Comparison of ENCODE assay signal across 17 cellular contexts in the genomic region with DNA sequence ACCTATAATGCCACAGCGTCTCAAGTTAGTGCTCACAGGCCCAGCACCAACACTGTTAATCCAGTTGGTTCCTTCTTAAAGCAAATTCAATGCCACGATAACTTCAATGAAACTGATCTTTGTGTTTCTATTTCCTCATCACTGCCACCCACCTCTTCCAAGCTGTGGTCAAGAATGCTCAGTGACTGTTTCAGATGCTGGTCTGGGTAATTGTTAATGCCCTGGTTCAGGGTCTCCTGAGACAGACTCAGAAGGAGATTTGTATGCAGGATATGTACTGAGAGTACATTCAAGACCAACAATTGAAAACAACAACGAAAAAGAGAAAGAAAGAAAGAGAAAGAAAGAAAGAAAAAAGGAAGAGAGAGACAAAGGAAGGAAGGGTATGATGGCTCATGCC.
A peak's percentile ranks its signal among the peaks of the same experiment; 100 is the strongest.
DNase-seq lines count a peak whose midpoint lies in the region; ATAC-seq lines count a peak whose summit lies in the region.
"Had no signal": no experiment of that assay in that cellular context is flagged by ENCODE, and none has a peak within 500 bp of the region (broad histone marks: within the 10 kb centered on the region; RNA-seq: fewer than 3 reads in every experiment).

No MANE protein-coding gene starts in this region.

- no peak for DNase-seq in naive B cell
- DNase-seq in Karpas-422 = no peak
- no peak for DNase-seq in NCI-H82 (lab: John Stamatoyannopoulos, UW)
- no peak for DNase-seq in caudate nucleus (lab: John Stamatoyannopoulos, UW)
- DNase-seq: ACHN, DND-41, H9, NCI-H1105, NCI-H1694, NCI-H2081 treated with DMSO at 0.1 percent for 48 hours, NCI-H510A, NCI-H748 treated with DMSO at 0.1 percent for 48 hours, OCI-M1, Right ventricle myocardium superior had no signal

- no peaks in the 10 kb centered on the region for H3K36me3 Mint-ChIP-seq in naive B cell

- no peaks in the 10 kb centered on the region for H3K4me1 ChIP-seq in Karpas-422 (ENCODE audit: low read length)

- H3K4me3 ChIP-seq in Karpas-422 (ENCODE audit: low read length) = no peak overlapping the region

- H3K9ac ChIP-seq in Karpas-422 (ENCODE audit: low read length) = no peak overlapping the region

- H3K27ac Mint-ChIP-seq in naive B cell = peak overlapping the region; percentile 25 to 76 (median 40)

- H3K4me3 Mint-ChIP-seq in naive B cell = peak overlapping the region in 6 of 8 donors; percentile 3 to 72 (median 22)
- H3K4me3 Mint-ChIP-seq: H9 had no signal

- peaks cover 17 to 33% (median 25%) of the 10 kb centered on the region in 3 donors for H3K4me1 Mint-ChIP-seq in naive B cell
- H3K4me1 Mint-ChIP-seq: H9 had no signal

- H3K79me2 ChIP-seq in Karpas-422 (ENCODE audit: low read length) = no peaks in the 10 kb centered on the region

- no peaks in the 10 kb centered on the region for H4K20me1 ChIP-seq in Karpas-422 (ENCODE audit: insufficient read depth, low read depth, low read length)

- no peak overlapping the region for H3K4me2 ChIP-seq in Karpas-422 (ENCODE audit: low read depth, low read length, poor library complexity, severe bottlenecking)

- H3K27ac ChIP-seq in Karpas-422 (ENCODE audit: low read length) (no peak overlapping the region), caudate nucleus (ENCODE audit: low read depth, low read length) (no peak overlapping the region)

- H3K9me3 Mint-ChIP-seq in naive B cell = peaks cover 0 to 2% (median 0%) of the 10 kb centered on the region in 7 donors
- H3K9me3 Mint-ChIP-seq: H9 had no signal

- no peaks in the 10 kb centered on the region for H3K36me3 ChIP-seq in Karpas-422 (ENCODE audit: insufficient read depth, low read length)

- no peaks in the 10 kb centered on the region for H3K27me3 ChIP-seq in Karpas-422 (ENCODE audit: low read length)

- H3K9me2 ChIP-seq in Karpas-422 (replicated peaks; ENCODE audit: insufficient read depth, low read length) = no peaks in the 10 kb centered on the region

- ATAC-seq in GM18867 (IDR thresholded peaks at IDR 0.05; ENCODE audit: unreplicated experiment) = peak; percentile 48
- ATAC-seq in HG03196 (IDR thresholded peaks at IDR 0.05; ENCODE audit: unreplicated experiment) = peak; percentile 68
- ATAC-seq in naive B cell (ENCODE audit: low read depth in 2 of 2) = peak in 1 of 2 donors; percentile 23
- ATAC-seq in GM19467 (IDR thresholded peaks at IDR 0.05; ENCODE audit: unreplicated experiment) = no peak

- no peak overlapping the region for H2AFZ ChIP-seq in Karpas-422 (ENCODE audit: low read length)

- no peaks in the 10 kb centered on the region for H3K9me3 ChIP-seq in Karpas-422 (ENCODE audit: low read length)

- H3K27me3 Mint-ChIP-seq in naive B cell = no peaks in the 10 kb centered on the region
